ENCODE assay signal across 19 cellular contexts in genomic region chr21:34181418-34181817, GRCh38.
A peak's percentile ranks its signal among the peaks of the same experiment; 100 is the strongest.
DNase-seq lines count a peak whose midpoint lies in the region; TF ChIP-seq lines count a peak whose summit lies in the region.
"Had no signal": no experiment of that assay in that cellular context is flagged by ENCODE, and none has a peak within 500 bp of the region (broad histone marks: within the 10 kb centered on the region; RNA-seq: fewer than 3 reads in every experiment).

No MANE protein-coding gene starts in this region.

- DNase-seq in adipocyte (ENCODE audit: low read depth), result no peak
- DNase-seq in caudate nucleus (lab: John Stamatoyannopoulos, UW), result peak in 9 of 61 donors; percentile 2 to 32 (median 10)
- DNase-seq in thyroid gland, result no peak
- DNase-seq in NCI-H510A treated with DMSO at 0.1 percent for 48 hours (lab: John Stamatoyannopoulos, UW), result no peak
- DNase-seq in NCI-H1092 (lab: John Stamatoyannopoulos, UW), result no peak
- DNase-seq in smooth muscle cell (lab: John Stamatoyannopoulos, UW; ENCODE audit: unreplicated experiment), result no peak
- DNase-seq: activated CD4-positive, CD25-positive, alpha-beta regulatory T cell treated with anti-CD3 and anti-CD28 coated beads, Interleukin-2, amount 50 U/mL, for 72 hours; activated CD8-positive, alpha-beta T cell treated with anti-CD3 and anti-CD28 coated beads for 36 hours; aorta; erythroblast; H9; mammary epithelial cell; NCI-H2029 treated with DMSO at 0.1 percent for 48 hours; NCI-H748 treated with DMSO at 0.1 percent for 48 hours; stimulated activated naive CD8-positive, alpha-beta T cell treated with anti-CD3 and anti-CD28 coated beads, Interleukin-15, amount 100 ng/mL, for 72 hours; upper lobe of right lung had no signal

- no peaks in the 10 kb centered on the region for H3K36me3 ChIP-seq in adipocyte (ENCODE audit: control insufficient read depth, insufficient read depth, low read length, severe bottlenecking)
- H3K36me3 ChIP-seq in neuron (ENCODE audit: insufficient read depth, low read length), result no peaks in the 10 kb centered on the region
- no peaks in the 10 kb centered on the region for H3K36me3 ChIP-seq in thyroid gland
- H3K36me3 ChIP-seq in smooth muscle cell (ENCODE audit: low read depth), result no peaks in the 10 kb centered on the region
- H3K36me3 ChIP-seq: neutrophil, upper lobe of right lung had no signal

- TF ChIP-seq CTCF in thyroid gland (IDR thresholded peaks at IDR 0.05), result no peak
- no peak for TF ChIP-seq CTCF in smooth muscle cell (IDR thresholded peaks at IDR 0.05; ENCODE audit: borderline replicate concordance, insufficient read depth, poor library complexity, severe bottlenecking)

- H3K79me2 ChIP-seq in smooth muscle cell (ENCODE audit: low read depth), result no peaks in the 10 kb centered on the region

- intact Hi-C loops in thyroid gland (cut with DNase I), result no loop called here

- H3K9ac ChIP-seq in adipocyte (ENCODE audit: low read length) (peak overlapping the region; percentile 8), smooth muscle cell (ENCODE audit: low read depth) (no peak overlapping the region)

- no peaks in the 10 kb centered on the region for H3F3A ChIP-seq in smooth muscle cell (ENCODE audit: low read depth)

- H3K27me3 ChIP-seq in adipocyte (replicated peaks; ENCODE audit: control insufficient read depth, insufficient read depth, low read length) (no peaks in the 10 kb centered on the region), neuron (ENCODE audit: insufficient read depth, low read length) (no peaks in the 10 kb centered on the region), thyroid gland (no peaks in the 10 kb centered on the region), smooth muscle cell (ENCODE audit: low read depth) (no peaks in the 10 kb centered on the region)
- H3K27me3 ChIP-seq: neutrophil, upper lobe of right lung had no signal

- H3K9me3 ChIP-seq in adipocyte (ENCODE audit: control insufficient read depth, low read length), result no peaks in the 10 kb centered on the region
- H3K9me3 ChIP-seq in neuron (ENCODE audit: low read length), result no peaks in the 10 kb centered on the region
- no peaks in the 10 kb centered on the region for H3K9me3 ChIP-seq in thyroid gland
- no peaks in the 10 kb centered on the region for H3K9me3 ChIP-seq in smooth muscle cell (replicated peaks; ENCODE audit: low read depth)
- H3K9me3 ChIP-seq: neutrophil, upper lobe of right lung had no signal

- H3K4me3 ChIP-seq in adipocyte (ENCODE audit: low read length) (peak overlapping the region; percentile 32), neuron (ENCODE audit: low read length) (peak overlapping the region; percentile 48), thyroid gland (replicated peaks in 1 of 3) (no peak overlapping the region), smooth muscle cell (no peak overlapping the region)
- H3K4me3 ChIP-seq: SK-N-MC had no signal

- 80 to 83% methylated on average over 7 of the region's 7 CpGs for WGBS in thyroid gland, 2 donors
- WGBS in smooth muscle cell (ENCODE audit: low lambda C conversion rate), result 98% methylated on average over 7 of the region's 7 CpGs

- peak overlapping the region; percentile 74 for H3K27ac ChIP-seq in caudate nucleus (ENCODE audit: low read depth, low read length)
- peak overlapping the region in 2 of 3 donors; percentile 65 to 91 for H3K27ac ChIP-seq in thyroid gland
- H3K27ac ChIP-seq in smooth muscle cell (ENCODE audit: low read depth), result no peak overlapping the region
- H3K27ac ChIP-seq: neutrophil, SK-N-MC had no signal

- H3K4me1 ChIP-seq in adipocyte (ENCODE audit: control insufficient read depth, insufficient read depth, low read length) (peaks cover 35% of the 10 kb centered on the region), neuron (ENCODE audit: insufficient read depth, low read length) (peaks cover 26% of the 10 kb centered on the region), thyroid gland (peaks cover 23 to 27% of the 10 kb centered on the region in 2 donors), smooth muscle cell (ENCODE audit: low read depth) (peaks cover 32% of the 10 kb centered on the region)
- H3K4me1 ChIP-seq: upper lobe of right lung had no signal

- H2AFZ ChIP-seq in neuron (ENCODE audit: low read depth, low read length) (peak overlapping the region; percentile 33), smooth muscle cell (ENCODE audit: low read depth) (no peak overlapping the region)

- no peak for TF ChIP-seq POLR2A in thyroid gland (IDR thresholded peaks at IDR 0.05)

- H3K4me2 ChIP-seq in smooth muscle cell, result no peak overlapping the region

- H4K20me1 ChIP-seq in smooth muscle cell (ENCODE audit: low read depth), result no peaks in the 10 kb centered on the region

Comparison
In these comparisons a context has a peak if more than half of its experiments do, and no peak if none do; other contexts are left out.
1. H3K4me3 ChIP-seq: peak in adipocyte (single experiment) and neuron (single experiment); none in thyroid gland (0 of 3) and smooth muscle cell (single experiment).